Comparison of ENCODE assay signal across 13 cellular contexts in the genomic region with DNA sequence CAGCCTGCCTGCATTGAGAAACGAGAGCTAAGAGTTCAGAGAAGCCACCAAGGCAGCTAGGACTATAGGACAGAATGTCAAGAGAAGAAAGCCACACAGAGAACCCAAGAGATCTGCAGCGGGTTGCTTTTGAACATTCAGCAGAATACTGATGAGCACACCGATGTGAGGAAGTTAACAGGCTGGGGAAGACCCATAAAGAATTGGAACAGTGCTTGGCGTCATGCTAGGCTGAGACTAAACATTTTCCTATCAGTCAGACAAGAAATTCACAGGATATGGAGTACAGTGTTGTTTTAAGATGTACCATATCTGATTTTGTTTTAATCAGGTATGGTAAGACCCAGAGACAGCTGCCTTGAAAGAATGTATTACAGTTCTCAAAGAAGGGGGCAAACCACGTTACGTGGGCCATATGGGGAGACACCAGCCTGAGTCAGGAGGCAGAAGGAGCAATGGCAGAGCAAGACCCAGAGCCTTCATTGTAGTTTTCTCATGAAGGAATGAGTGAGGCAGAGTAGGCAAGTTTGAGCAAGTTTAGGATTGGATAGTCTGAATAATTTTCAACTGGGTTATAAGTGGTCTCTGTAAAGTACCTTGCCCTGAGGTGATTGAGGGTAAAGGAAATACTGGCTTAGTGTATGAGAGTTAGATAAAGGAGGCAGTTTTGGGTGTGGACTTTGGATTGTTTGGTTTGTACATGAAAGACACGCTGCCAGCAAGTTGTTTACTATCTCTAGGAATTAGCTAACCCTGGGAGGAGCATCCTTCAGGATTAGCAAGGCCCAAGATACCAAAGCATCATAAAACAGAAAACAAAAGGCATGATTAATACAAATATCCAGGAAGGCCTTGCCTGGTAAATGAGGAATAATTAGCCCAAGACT. TPM values are rescaled to one million over a fixed set of nuclear protein-coding genes. Genes with fewer than 3 reads are reported as not detected.
A peak's percentile ranks its signal among the peaks of the same experiment; 100 is the strongest.
DNase-seq lines count a peak whose midpoint lies in the region; ATAC-seq and TF ChIP-seq lines count a peak whose summit lies in the region.
"Had no signal": no experiment of that assay in that cellular context is flagged by ENCODE, and none has a peak within 500 bp of the region (broad histone marks: within the 10 kb centered on the region; RNA-seq: fewer than 3 reads in every experiment).

No MANE protein-coding gene starts in this region.

- H3K4me2 ChIP-seq in mesenchymal stem cell (ENCODE audit: low read length, poor library complexity, severe bottlenecking) = no peak overlapping the region

- no peak overlapping the region for H3K4me3 Mint-ChIP-seq in activated naive CD4-positive, alpha-beta T cell treated with anti-CD3 and anti-CD28 coated beads for 36 hours
- H3K4me3 Mint-ChIP-seq in activated naive CD8-positive, alpha-beta T cell treated with anti-CD3 and anti-CD28 coated beads, Interleukin-2, amount 50 U/mL, for 24 hours = no peak overlapping the region
- H3K4me3 Mint-ChIP-seq: activated CD4-positive, alpha-beta T cell treated with anti-CD3 and anti-CD28 coated beads, Interleukin-2, amount 10 ng/mL, durations not matched to agents 24 days and 14 days had no signal

- no peak overlapping the region for H4K91ac ChIP-seq in mesenchymal stem cell (ENCODE audit: low read length)

- no peak overlapping the region for H2BK5ac ChIP-seq in mesenchymal stem cell (ENCODE audit: low read depth, low read length, poor library complexity, severe bottlenecking)

- H3K9me3 ChIP-seq in mesenchymal stem cell (ENCODE audit: control insufficient read depth, low read length) (no peaks in the 10 kb centered on the region), vagina (no peaks in the 10 kb centered on the region)
- H3K9me3 ChIP-seq: right atrium auricular region, SJSA1 had no signal

- H3K36me3 ChIP-seq in mesenchymal stem cell (ENCODE audit: control insufficient read depth in 1 of 2, insufficient read depth in 2 of 2, low read depth in 1 of 2, low read length in 2 of 2) = peaks cover 14 to 38% of the 10 kb centered on the region in 2 experiments
- peaks cover 0 to 10% of the 10 kb centered on the region in 2 donors for H3K36me3 ChIP-seq in vagina

- H3K4me3 ChIP-seq in mesenchymal stem cell (ENCODE audit: insufficient read depth in 1 of 2, low read depth in 1 of 2, low read length in 2 of 2) (no peak overlapping the region), vagina (no peak overlapping the region)
- H3K4me3 ChIP-seq: right atrium auricular region, SJSA1 had no signal

- H3K27ac ChIP-seq in mesenchymal stem cell (ENCODE audit: low read length, poor library complexity, severe bottlenecking) = no peak overlapping the region
- H3K27ac ChIP-seq in vagina = peak overlapping the region; percentile 1
- H3K27ac ChIP-seq: right atrium auricular region, SJSA1 had no signal

- no peak overlapping the region for H3K23ac ChIP-seq in mesenchymal stem cell (ENCODE audit: low read length in 2 of 2)

- no peaks in the 10 kb centered on the region for H3K4me1 Mint-ChIP-seq in activated naive CD4-positive, alpha-beta T cell treated with anti-CD3 and anti-CD28 coated beads for 36 hours (ENCODE audit: low read depth)
- no peaks in the 10 kb centered on the region for H3K4me1 Mint-ChIP-seq in activated naive CD8-positive, alpha-beta T cell treated with anti-CD3 and anti-CD28 coated beads, Interleukin-2, amount 50 U/mL, for 24 hours

- no peak overlapping the region for H3K14ac ChIP-seq in mesenchymal stem cell (ENCODE audit: low read length in 2 of 2)

- no peaks in the 10 kb centered on the region for H3K27me3 Mint-ChIP-seq in activated naive CD4-positive, alpha-beta T cell treated with anti-CD3 and anti-CD28 coated beads for 36 hours (ENCODE audit: low read depth)
- no peaks in the 10 kb centered on the region for H3K27me3 Mint-ChIP-seq in activated naive CD8-positive, alpha-beta T cell treated with anti-CD3 and anti-CD28 coated beads, Interleukin-2, amount 50 U/mL, for 24 hours
- H3K27me3 Mint-ChIP-seq: activated CD4-positive, alpha-beta T cell treated with anti-CD3 and anti-CD28 coated beads, Interleukin-2, amount 10 ng/mL, durations not matched to agents 24 days and 14 days had no signal

- no peak for DNase-seq in activated naive CD4-positive, alpha-beta T cell treated with anti-CD3 and anti-CD28 coated beads for 36 hours
- no peak for DNase-seq in activated naive CD4-positive, alpha-beta T cell treated with anti-CD3 and anti-CD28 coated beads, Interleukin-2, amount 50 U/mL, for 16 hours
- DNase-seq in activated naive CD8-positive, alpha-beta T cell treated with anti-CD3 and anti-CD28 coated beads, Interleukin-2, amount 50 U/mL, for 24 hours = no peak
- DNase-seq in mesenchymal stem cell (peak; percentile 13), vagina (ENCODE audit: extremely low spot score in 2 of 2) (no peak), EL (no peak), NCI-H1694 (lab: John Stamatoyannopoulos, UW) (no peak)
- DNase-seq: activated CD4-positive, alpha-beta T cell treated with anti-CD3 and anti-CD28 coated beads, Interleukin-2, amount 10 ng/mL, durations not matched to agents 24 days and 14 days; KBM-7; NCI-H2227 treated with DMSO at 0.1 percent for 48 hours had no signal

- intact Hi-C loops in activated naive CD4-positive, alpha-beta T cell treated with anti-CD3 and anti-CD28 coated beads for 36 hours (cut with micrococcal nuclease) = no loop called here
- intact Hi-C loops in vagina (cut with DNase I) = no loop called here

- TF ChIP-seq POLR2A in vagina (IDR thresholded peaks at IDR 0.05) = no peak

- no peak overlapping the region for H2AFZ ChIP-seq in mesenchymal stem cell (ENCODE audit: low read depth, low read length)

- peak overlapping the region; percentile 28 for H3K27ac Mint-ChIP-seq in activated naive CD4-positive, alpha-beta T cell treated with anti-CD3 and anti-CD28 coated beads for 36 hours
- peak overlapping the region; percentile 52 for H3K27ac Mint-ChIP-seq in activated naive CD8-positive, alpha-beta T cell treated with anti-CD3 and anti-CD28 coated beads, Interleukin-2, amount 50 U/mL, for 24 hours
- H3K27ac Mint-ChIP-seq: activated CD4-positive, alpha-beta T cell treated with anti-CD3 and anti-CD28 coated beads, Interleukin-2, amount 10 ng/mL, durations not matched to agents 24 days and 14 days had no signal

- 92% methylated on average over 7 of the region's 7 CpGs for WGBS in mesenchymal stem cell

- no peak overlapping the region for H3K9ac ChIP-seq in mesenchymal stem cell (ENCODE audit: low read length)

- H3K9me3 Mint-ChIP-seq in activated naive CD4-positive, alpha-beta T cell treated with anti-CD3 and anti-CD28 coated beads for 36 hours = no peaks in the 10 kb centered on the region
- H3K9me3 Mint-ChIP-seq in activated naive CD8-positive, alpha-beta T cell treated with anti-CD3 and anti-CD28 coated beads, Interleukin-2, amount 50 U/mL, for 24 hours = no peaks in the 10 kb centered on the region
- H3K9me3 Mint-ChIP-seq: activated CD4-positive, alpha-beta T cell treated with anti-CD3 and anti-CD28 coated beads, Interleukin-2, amount 10 ng/mL, durations not matched to agents 24 days and 14 days had no signal

- H3K4ac ChIP-seq in mesenchymal stem cell (ENCODE audit: low read depth in 1 of 2, low read length in 2 of 2) = no peak overlapping the region

- H2BK15ac ChIP-seq in mesenchymal stem cell (ENCODE audit: low read depth, poor library complexity, severe bottlenecking) = no peak overlapping the region

- no peak for ATAC-seq in activated naive CD8-positive, alpha-beta T cell treated with anti-CD3 and anti-CD28 coated beads, Interleukin-2, amount 50 U/mL, for 24 hours
- no peak for ATAC-seq in GM18873 (IDR thresholded peaks at IDR 0.05; ENCODE audit: low FRiP score, unreplicated experiment)

- no peak overlapping the region for H3K18ac ChIP-seq in mesenchymal stem cell (ENCODE audit: low read depth in 1 of 2, low read length in 2 of 2)

- no peak overlapping the region for H2AK5ac ChIP-seq in mesenchymal stem cell (ENCODE audit: low read length, severe bottlenecking)

- peaks cover 1% of the 10 kb centered on the region for H3K79me1 ChIP-seq in mesenchymal stem cell (replicated peaks; ENCODE audit: low read length, poor library complexity, severe bottlenecking)

- H3K36me3 Mint-ChIP-seq in activated naive CD4-positive, alpha-beta T cell treated with anti-CD3 and anti-CD28 coated beads for 36 hours (ENCODE audit: low read depth) = peaks cover 13% of the 10 kb centered on the region
- H3K36me3 Mint-ChIP-seq in activated naive CD8-positive, alpha-beta T cell treated with anti-CD3 and anti-CD28 coated beads, Interleukin-2, amount 50 U/mL, for 24 hours (ENCODE audit: low read depth) = peaks cover 19% of the 10 kb centered on the region

- no peak overlapping the region for H4K8ac ChIP-seq in mesenchymal stem cell (ENCODE audit: low read length)

- H3K4me1 ChIP-seq in mesenchymal stem cell (ENCODE audit: control insufficient read depth, insufficient read depth, low read depth, low read length) = peaks cover 6% of the 10 kb centered on the region
- peaks cover 45% of the 10 kb centered on the region for H3K4me1 ChIP-seq in vagina

- CTCF ChIA-PET in activated naive CD4-positive, alpha-beta T cell treated with anti-CD3 and anti-CD28 coated beads for 36 hours (lab: Charles Lee) = no interaction called here

- no peak overlapping the region for H2BK120ac ChIP-seq in mesenchymal stem cell (ENCODE audit: low read depth, low read length)

- H2BK12ac ChIP-seq in mesenchymal stem cell (ENCODE audit: low read length in 2 of 2) = no peak overlapping the region

- H3K27me3 ChIP-seq in mesenchymal stem cell (ENCODE audit: control insufficient read depth in 1 of 2, insufficient read depth in 1 of 2, low read length in 2 of 2) (no peaks in the 10 kb centered on the region), vagina (no peaks in the 10 kb centered on the region)
- H3K27me3 ChIP-seq: right atrium auricular region, SJSA1 had no signal

- no peak for TF ChIP-seq CTCF in vagina (IDR thresholded peaks at IDR 0.05)

RNA-seq across cellular contexts. Expression of a gene that starts 14.3 kb away (rescaled TPM):
- under 1 TPM in 1 of 2 experiments, not detected in 1; 0.25 TPM for total RNA-seq in activated naive CD4-positive, alpha-beta T cell treated with anti-CD3 and anti-CD28 coated beads for 36 hours
- polyA plus RNA-seq in mesenchymal stem cell (2013, experiment 1 of 2) = 6.3 TPM
- 6.0 TPM for polyA plus RNA-seq in mesenchymal stem cell (2013, experiment 2 of 2)
- total RNA-seq in vagina = 17.9 TPM

RNA-seq across cellular contexts. Expression of a gene that starts 22.8 kb away (rescaled TPM):
- total RNA-seq in activated naive CD4-positive, alpha-beta T cell treated with anti-CD3 and anti-CD28 coated beads for 36 hours = 100 to 1,000 TPM; 158 to 166 TPM
- 65.6 TPM for polyA plus RNA-seq in mesenchymal stem cell (2013, experiment 1 of 2)
- 63.3 TPM for polyA plus RNA-seq in mesenchymal stem cell (2013, experiment 2 of 2)
- total RNA-seq in vagina = 125 TPM

RNA-seq across cellular contexts. Expression of a gene that starts 23.7 kb away (rescaled TPM):
- 10 to 100 TPM; 95.8 to 96.0 TPM for total RNA-seq in activated naive CD4-positive, alpha-beta T cell treated with anti-CD3 and anti-CD28 coated beads for 36 hours
- 72.5 TPM for polyA plus RNA-seq in mesenchymal stem cell (2013, experiment 1 of 2)
- polyA plus RNA-seq in mesenchymal stem cell (2013, experiment 2 of 2) = 69.0 TPM
- 81.8 TPM for total RNA-seq in vagina

RNA-seq across cellular contexts. Expression of a gene that starts 24.4 kb away (rescaled TPM):
- 10 to 100 TPM; 15.5 to 16.1 TPM for total RNA-seq in activated naive CD4-positive, alpha-beta T cell treated with anti-CD3 and anti-CD28 coated beads for 36 hours
- polyA plus RNA-seq in mesenchymal stem cell (2013, experiment 1 of 2) = 40.8 TPM
- 40.0 TPM for polyA plus RNA-seq in mesenchymal stem cell (2013, experiment 2 of 2)
- total RNA-seq in vagina = 4.9 TPM

Comparison
In these comparisons a context has a peak if more than half of its experiments do, and no peak if none do; other contexts are left out.
1. RNA of a gene that starts 14.3 kb away (total RNA-seq): 17.9 TPM in vagina (single experiment); 0.25 TPM in activated naive CD4-positive, alpha-beta T cell treated with anti-CD3 and anti-CD28 coated beads for 36 hours; every median in the first group is over 10 times any median in the second.